ENCODE assay signal across 1 cellular context in genomic region chr15:98927990-98928389, GRCh38.
TF ChIP-seq lines count a peak whose summit lies in the region.

No MANE protein-coding gene starts in this region.

TF ChIP-seq in IMR-90, 13 proteins besides CTCF, POLR2A, EP300 and RAD21 (continued from another document):
- TF ChIP-seq ELK1 (IDR thresholded peaks at IDR 0.05; ENCODE audit: borderline replicate concordance, low read depth, low read length) (no peak), CHD1 (IDR thresholded peaks at IDR 0.05; ENCODE audit: low read depth, low read length) (no peak), FOS (IDR thresholded peaks at IDR 0.05; ENCODE audit: low read depth, low read length) (no peak), NFE2L2 (IDR thresholded peaks at IDR 0.05; ENCODE audit: low read depth, low read length) (no peak), BHLHE40 (IDR thresholded peaks at IDR 0.05; ENCODE audit: low read depth, low read length) (no peak), RFX5 (IDR thresholded peaks at IDR 0.05; ENCODE audit: low read depth, low read length) (no peak), USF2 (IDR thresholded peaks at IDR 0.05; ENCODE audit: low read depth, low read length) (no peak), RCOR1 (IDR thresholded peaks at IDR 0.05; ENCODE audit: insufficient replicate concordance, low read length) (no peak), MXI1 (IDR thresholded peaks at IDR 0.05; ENCODE audit: borderline replicate concordance, low read depth, low read length) (no peak)
